Comparison of ENCODE assay signal across 9 cellular contexts in genomic region chr2:182717451-182718215, GRCh38. TPM values are rescaled to one million over a fixed set of nuclear protein-coding genes. Genes with fewer than 3 reads are reported as not detected.
DNase-seq lines count a peak whose midpoint lies in the region; ATAC-seq and TF ChIP-seq lines count a peak whose summit lies in the region.
"Had no signal": no experiment of that assay in that cellular context is flagged by ENCODE, and none has a peak within 500 bp of the region (broad histone marks: within the 10 kb centered on the region; RNA-seq: fewer than 3 reads in every experiment).

No MANE protein-coding gene starts in this region.

- H3K27me3 ChIP-seq in breast epithelium = no peaks in the 10 kb centered on the region

- no peaks in the 10 kb centered on the region for H3K9me3 Mint-ChIP-seq in stimulated activated naive B cell treated with anti-CD40 and anti-IgM and Interleukin-4, amounts not matched to agents 10 μg/mL and 1 μg/mL and 100 μg/mL, for 72 hours
- no peaks in the 10 kb centered on the region for H3K9me3 Mint-ChIP-seq in glutamatergic neuron (ENCODE audit: unreplicated experiment)
- H3K9me3 Mint-ChIP-seq: IgD-negative memory B cell had no signal

- H3K36me3 Mint-ChIP-seq in stimulated activated naive B cell treated with anti-CD40 and anti-IgM and Interleukin-4, amounts not matched to agents 10 μg/mL and 1 μg/mL and 100 μg/mL, for 72 hours = peaks cover 4% of the 10 kb centered on the region in 2 donors
- no peaks in the 10 kb centered on the region for H3K36me3 Mint-ChIP-seq in glutamatergic neuron (ENCODE audit: unreplicated experiment)

- peak overlapping the region in 2 of 3 donors; percentile 79 to 83 for H3K4me3 ChIP-seq in breast epithelium

- no peak overlapping the region for H3K27ac ChIP-seq in breast epithelium

- no peak for TF ChIP-seq CTCF in breast epithelium (IDR thresholded peaks at IDR 0.05)
- TF ChIP-seq CTCF in glutamatergic neuron (IDR thresholded peaks at IDR 0.05; ENCODE audit: partially characterized antibody, unreplicated experiment) = no peak

- intact Hi-C loops in breast epithelium (cut with DNase I; ENCODE audit: low total_unique reads) = no loop called here

- ATAC-seq in GM19372 (IDR thresholded peaks at IDR 0.05; ENCODE audit: low read depth, unreplicated experiment) (peak; percentile 29), HG03342 (IDR thresholded peaks at IDR 0.05; ENCODE audit: unreplicated experiment) (peak; percentile 35)
- peak; percentile 48 to 50 for ATAC-seq in stimulated activated naive B cell treated with anti-CD40 and anti-IgM and Interleukin-4, amounts not matched to agents 10 μg/mL and 1 μg/mL and 100 μg/mL, for 72 hours (replicated peaks)
- no peak for ATAC-seq in activated CD4-positive, CD25-positive, alpha-beta regulatory T cell treated with anti-CD3 and anti-CD28 coated beads, Interleukin-2, amount 50 U/mL, for 24 hours

- peak; percentile 5 for DNase-seq in COR-L47 (lab: John Stamatoyannopoulos, UW)
- no peak for DNase-seq in breast epithelium (ENCODE audit: low spot score in 2 of 2)
- DNase-seq in stimulated activated naive B cell treated with anti-CD40 and anti-IgM and Interleukin-4, amounts not matched to agents 10 μg/mL and 1 μg/mL and 100 μg/mL, for 72 hours = no peak
- no peak for DNase-seq in glutamatergic neuron
- no peak for DNase-seq in GDM1 (lab: John Stamatoyannopoulos, UW)

- no peak for TF ChIP-seq POLR2A in breast epithelium (IDR thresholded peaks at IDR 0.05)

- no peak overlapping the region for H3K27ac Mint-ChIP-seq in stimulated activated naive B cell treated with anti-CD40 and anti-IgM and Interleukin-4, amounts not matched to agents 10 μg/mL and 1 μg/mL and 100 μg/mL, for 72 hours
- H3K27ac Mint-ChIP-seq in glutamatergic neuron (ENCODE audit: unreplicated experiment) = no peak overlapping the region
- H3K27ac Mint-ChIP-seq: IgD-negative memory B cell had no signal

- no peak overlapping the region for H3K4me3 Mint-ChIP-seq in stimulated activated naive B cell treated with anti-CD40 and anti-IgM and Interleukin-4, amounts not matched to agents 10 μg/mL and 1 μg/mL and 100 μg/mL, for 72 hours
- no peak overlapping the region for H3K4me3 Mint-ChIP-seq in glutamatergic neuron (ENCODE audit: unreplicated experiment)

- no peaks in the 10 kb centered on the region for H3K9me3 ChIP-seq in breast epithelium

- H3K27me3 Mint-ChIP-seq in stimulated activated naive B cell treated with anti-CD40 and anti-IgM and Interleukin-4, amounts not matched to agents 10 μg/mL and 1 μg/mL and 100 μg/mL, for 72 hours = no peaks in the 10 kb centered on the region
- H3K27me3 Mint-ChIP-seq in glutamatergic neuron (ENCODE audit: unreplicated experiment) = no peaks in the 10 kb centered on the region
- H3K27me3 Mint-ChIP-seq: IgD-negative memory B cell had no signal

- H3K36me3 ChIP-seq in breast epithelium = no peaks in the 10 kb centered on the region

- peaks cover 5 to 14% of the 10 kb centered on the region in 2 donors for H3K4me1 Mint-ChIP-seq in stimulated activated naive B cell treated with anti-CD40 and anti-IgM and Interleukin-4, amounts not matched to agents 10 μg/mL and 1 μg/mL and 100 μg/mL, for 72 hours
- H3K4me1 Mint-ChIP-seq in glutamatergic neuron (ENCODE audit: low read depth, unreplicated experiment) = no peaks in the 10 kb centered on the region

- peaks cover 0 to 8% of the 10 kb centered on the region in 2 donors for H3K4me1 ChIP-seq in breast epithelium

RNA-seq across cellular contexts. Expression of gene DNAJC10, which starts 1.6 kb away (rescaled TPM):
- total RNA-seq in breast epithelium = 10 to 100 TPM; 41.8 to 57.5 (median 53.7) TPM
- total RNA-seq in glutamatergic neuron (ENCODE audit: unreplicated experiment) = 63.0 TPM

Comparison
In these comparisons a context has a peak if more than half of its experiments do, and no peak if none do; other contexts are left out.
1. ATAC-seq: peak in GM19372 (single experiment), HG03342 (single experiment) and stimulated activated naive B cell treated with anti-CD40 and anti-IgM and Interleukin-4, amounts not matched to agents 10 μg/mL and 1 μg/mL and 100 μg/mL, for 72 hours (2 of 2); none in activated CD4-positive, CD25-positive, alpha-beta regulatory T cell treated with anti-CD3 and anti-CD28 coated beads, Interleukin-2, amount 50 U/mL, for 24 hours (0 of 2).